ENCODE assay signal across 23 cellular contexts in the genomic region with DNA sequence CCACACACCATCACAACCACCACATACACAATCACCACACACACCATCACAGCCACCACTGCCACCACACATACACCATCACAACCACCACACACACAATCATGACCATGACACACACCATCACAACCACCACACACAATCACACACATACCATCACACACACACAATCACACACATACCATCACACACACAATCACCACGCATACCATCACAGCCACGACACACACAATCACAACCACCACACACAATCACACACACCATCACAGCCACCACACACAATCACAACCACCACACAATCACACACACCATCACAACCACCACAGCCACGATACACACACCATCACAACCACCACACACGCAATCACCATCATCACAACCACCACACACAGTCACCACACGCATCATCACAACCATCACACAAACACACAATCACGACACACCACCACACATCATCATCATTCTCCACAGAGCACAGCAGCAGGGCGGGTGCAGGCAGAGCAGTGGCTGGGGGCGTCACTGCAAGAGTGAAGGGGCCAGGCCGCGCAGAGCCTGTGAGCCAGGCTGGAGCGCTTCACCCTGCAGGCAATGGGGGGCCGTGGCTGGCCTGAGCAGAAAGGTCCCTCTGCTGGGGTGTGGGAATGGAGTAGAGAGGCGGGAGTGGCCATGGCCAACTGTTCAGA. TPM values are rescaled to one million over a fixed set of nuclear protein-coding genes. Genes with fewer than 3 reads are reported as not detected.
A peak's percentile ranks its signal among the peaks of the same experiment; 100 is the strongest.
DNase-seq lines count a peak whose midpoint lies in the region; ATAC-seq, FAIRE-seq and TF ChIP-seq lines count a peak whose summit lies in the region.
"Had no signal": no experiment of that assay in that cellular context is flagged by ENCODE, and none has a peak within 500 bp of the region (broad histone marks: within the 10 kb centered on the region; RNA-seq: fewer than 3 reads in every experiment).

No MANE protein-coding gene starts in this region.

- FAIRE-seq in GM12891 (lab: Jason Lieb, UNC) (peak; percentile 86), HTR-8/SVneo (lab: Jason Lieb, UNC) (peak; percentile 99), K562 (lab: Jason Lieb, UNC) (peak; percentile 92)
- FAIRE-seq: A204.1, H54 had no signal

- H3K14ac ChIP-seq in trophoblast cell (ENCODE audit: low read length) = no peak overlapping the region

- H3K36me3 ChIP-seq in K562 (ENCODE audit: control insufficient read depth, insufficient read depth, low read length) (no peaks in the 10 kb centered on the region; the same call in 2 of the 3 replicates), trophoblast cell (ENCODE audit: control insufficient read depth in 1 of 2, insufficient read depth in 2 of 2, low read length in 2 of 2) (no peaks in the 10 kb centered on the region)

- no peak overlapping the region for H3K9ac ChIP-seq in K562 (ENCODE audit: insufficient read depth in 1 of 2, low read depth in 2 of 2, low read length in 2 of 2)
- no peak overlapping the region for H3K9ac ChIP-seq in trophoblast cell (ENCODE audit: low read length)

- CTCF ChIA-PET in K562 (lab: Yijun Ruan, JAX; ENCODE audit: low intra/inter-chr PET ratio) = interaction anchor here (0.6 kb wide), 1 partner anchor 672 kb away, joined by 3 read pairs; no protein-coding TSS in a partner anchor

- H2BK120ac ChIP-seq in trophoblast cell (ENCODE audit: insufficient read depth, low read length, poor library complexity) = no peak overlapping the region

- H3K4me2 ChIP-seq in K562 (ENCODE audit: insufficient read depth, low read length) = no peak overlapping the region
- no peak overlapping the region for H3K4me2 ChIP-seq in trophoblast cell (ENCODE audit: low read length)

- no peak for TF ChIP-seq CTCF in K562 (IDR thresholded peaks at IDR 0.05 in 2 of 3, conservative IDR thresholded peaks at IDR 0.05 in 1 of 3; ENCODE audit: insufficient read depth in 2 of 3, low read depth in 1 of 3, low read length in 3 of 3)

- H3K4me3 ChIP-seq in K562 (no peak overlapping the region), trophoblast cell (ENCODE audit: low read depth, low read length) (peak overlapping the region; percentile 51)

- no peak overlapping the region for H2BK12ac ChIP-seq in trophoblast cell (ENCODE audit: low read length)

- ATAC-seq in K562 = no peak
- no peak for ATAC-seq in GM18517 (IDR thresholded peaks at IDR 0.05; ENCODE audit: unreplicated experiment)
- no peak for ATAC-seq in GM21576 (IDR thresholded peaks at IDR 0.05; ENCODE audit: unreplicated experiment)
- ATAC-seq: Panc1 had no signal

- H3K4ac ChIP-seq in trophoblast cell (ENCODE audit: low read depth, low read length) = no peak overlapping the region

- H3K79me1 ChIP-seq in trophoblast cell (ENCODE audit: low read length) = no peaks in the 10 kb centered on the region

- H3K27ac ChIP-seq in K562 (ENCODE audit: extremely low read depth, low read depth, low read length) (no peak overlapping the region), trophoblast cell (ENCODE audit: low read depth, low read length) (no peak overlapping the region)

- H3K9me3 ChIP-seq in K562 (replicated peaks; ENCODE audit: control insufficient read depth, insufficient read depth, low read depth, low read length) = 0 out of 2 replicates have a peak, but pooled peaks cover 3% of the 10 kb centered on the region
- peaks cover 8% of the 10 kb centered on the region for H3K9me3 ChIP-seq in trophoblast cell (ENCODE audit: insufficient read depth, low read depth, low read length)

- no peaks in the 10 kb centered on the region for H4K20me1 ChIP-seq in K562 (replicated peaks; ENCODE audit: control insufficient read depth, insufficient read depth, low read length)

- H3K4me1 ChIP-seq in K562 (replicated peaks in 1 of 2; ENCODE audit: control insufficient read depth in 2 of 2, insufficient read depth in 2 of 2, low read length in 2 of 2) = peaks cover 7 to 21% of the 10 kb centered on the region in 2 experiments; a peak in 4 of 5 replicates
- peaks cover 0 to 3% of the 10 kb centered on the region in 2 experiments for H3K4me1 ChIP-seq in trophoblast cell (ENCODE audit: control insufficient read depth in 1 of 2, insufficient read depth in 2 of 2, low read length in 2 of 2)

- H3K27me3 ChIP-seq in K562 (ENCODE audit: control insufficient read depth in 2 of 2, insufficient read depth in 2 of 2, low read length in 2 of 2) (peaks cover 3 to 18% of the 10 kb centered on the region in 2 experiments; a peak in 3 of 5 replicates), trophoblast cell (ENCODE audit: insufficient read depth, low read length) (no peaks in the 10 kb centered on the region)

- TF ChIP-seq RAD21 in K562 (CRISPR knock-in tag; conservative IDR thresholded peaks at IDR 0.05 in 1 of 2, IDR thresholded peaks at IDR 0.05 in 1 of 2) = no peak

- no peak overlapping the region for H4K8ac ChIP-seq in trophoblast cell (ENCODE audit: low read depth, low read length)

- 61% methylated on average over 13 of the region's 13 CpGs for WGBS in K562 (ENCODE audit: insufficient coverage, low coverage, missing lambda C conversion rate)
- WGBS in trophoblast cell (ENCODE audit: extremely low coverage, insufficient coverage, insufficient read length) = 100% methylated on average over 1 of the region's 13 CpGs

- no peak overlapping the region for H2AFZ ChIP-seq in K562 (ENCODE audit: low read depth, low read length)
- H2AFZ ChIP-seq in trophoblast cell (ENCODE audit: insufficient read depth, low read length, poor library complexity) = no peak overlapping the region

- TF ChIP-seq POLR2A in GM12891 (IDR thresholded peaks at IDR 0.05; ENCODE audit: low read depth, low read length) (no peak), K562 (conservative IDR thresholded peaks at IDR 0.05) (no peak)

- H3K79me2 ChIP-seq in K562 (ENCODE audit: control insufficient read depth, insufficient read depth, low read length) (no peaks in the 10 kb centered on the region), trophoblast cell (ENCODE audit: control insufficient read depth, insufficient read depth, low read length, poor library complexity) (no peaks in the 10 kb centered on the region)

- no peak overlapping the region for H2AK5ac ChIP-seq in trophoblast cell (ENCODE audit: low read length)

- no peak overlapping the region for H2BK5ac ChIP-seq in trophoblast cell (ENCODE audit: low read depth, low read length, poor library complexity)

- no peak overlapping the region for H4K91ac ChIP-seq in trophoblast cell (ENCODE audit: low read depth, low read length)

- POLR2A ChIA-PET in K562 (lab: Yijun Ruan, JAX) = no interaction called here

- in situ Hi-C loops in K562 (cut with MboI) = loop anchor here (5.0 kb wide), 1 partner anchor 377 kb away; no protein-coding TSS in a partner anchor

- no TSS peak for BruUV-seq in K562 (replicated peaks; lab: Mats Ljungman, UMichigan)

- peak overlapping the region; percentile 37 for H3K23ac ChIP-seq in trophoblast cell (ENCODE audit: low read length)

- DNase-seq in GM12891 (ENCODE audit: insufficient read length, low spot score) (no peak), HTR-8/SVneo (ENCODE audit: insufficient read length, low spot score) (no peak), K562 (ENCODE audit: extremely low read depth in 1 of 4, low spot score in 3 of 4) (no peak), trophoblast cell (no peak), NK-92 (lab: John Stamatoyannopoulos, UW; ENCODE audit: unreplicated experiment) (no peak)
- DNase-seq: DMS79; Karpas-422; MV-4-11; NCI-H1105 treated with DMSO at 0.1 percent for 48 hours; NCI-H2029 treated with DMSO at 0.1 percent for 48 hours; NCI-H510A treated with DMSO at 0.1 percent for 48 hours; NCI-H748 treated with DMSO at 0.1 percent for 48 hours; NK-92 treated with Interleukin-12 subunit alpha and Interleukin-12 subunit beta, amount 100 ng/mL, for 24 hours; T-helper 1 cell had no signal

- H4K12ac ChIP-seq in trophoblast cell (ENCODE audit: low read depth, low read length) = no peak overlapping the region

- TF ChIP-seq EP300 in K562 (IDR thresholded peaks at IDR 0.05; ENCODE audit: low read length) = no peak

- H3K18ac ChIP-seq in trophoblast cell (ENCODE audit: low read length) = no peak overlapping the region

- intact Hi-C loops in K562 (cut with micrococcal nuclease) = loop anchor here (5.0 to 10.0 kb wide), 4 partner anchors 47 to 545 kb away; a partner anchor contains a TSS

- H3K9me1 ChIP-seq in K562 (ENCODE audit: control insufficient read depth, insufficient read depth, low read length) = no peaks in the 10 kb centered on the region

TF ChIP-seq in GM12891, 5 proteins besides CTCF, POLR2A, EP300 and RAD21 (continues in another document):
- TF ChIP-seq TAF1 (IDR thresholded peaks at IDR 0.05; ENCODE audit: low read depth, low read length) (no peak), PAX5 (IDR thresholded peaks at IDR 0.05; ENCODE audit: insufficient read depth, low read length, severe bottlenecking) (no peak), POU2F2 (IDR thresholded peaks at IDR 0.05; ENCODE audit: low read depth, low read length) (no peak), POLR2AphosphoS5 (IDR thresholded peaks at IDR 0.05; ENCODE audit: low read depth, low read length) (no peak)

TF ChIP-seq in K562, 482 proteins besides CTCF, POLR2A, EP300 and RAD21 (continues in another document):
- TF ChIP-seq TSC22D4 (tag; IDR thresholded peaks at IDR 0.05) (peak; percentile 59; the same call in 1 of the 2 replicates), OTX1 (CRISPR knock-in tag; IDR thresholded peaks at IDR 0.05) (peak; percentile 16; the same call in 1 of the 2 replicates)

RNA-seq across cellular contexts. Expression of a gene that starts 32.6 kb away (rescaled TPM):
- polyA plus RNA-seq in GM12891 (2012; ENCODE audit: low read depth, missing spikeins) = not detected
- 0.14 and 0.21 TPM in 2 replicates for total RNA-seq in K562 (2011; cell fraction: chromatin; rRNA removed; ENCODE audit: low replicate concordance)
- not detected in 2 replicates for total RNA-seq in K562 (2011; cell fraction: nucleolus; rRNA removed)
- total RNA-seq in K562 (2011; cell fraction: nucleoplasm; rRNA removed) = 0.22 TPM in 1 of 2 replicates, not detected in the other
- total RNA-seq in K562 (2014; rRNA removed) (not detected in 2 replicates), K562 (2014; rRNA removed; fragmentation: Illumina TruSeq; extraction: Trizol) (0.06 TPM in 1 of 2 replicates, not detected in the other), K562 (2015; rRNA removed; fragmentation: Illumina TruSeq; extraction: Trizol) (not detected in 2 replicates), K562 (2021) (not detected in 2 replicates)
- polyA plus RNA-seq in K562 (2011; rRNA removed) (not detected in 2 replicates), K562 (2014; fragmentation: Illumina TruSeq; extraction: Trizol) (not detected in 2 replicates), K562 (2014; fragmentation: Nextera tagmentation; extraction: Ambion mirVana) (not detected), K562 (2014; rRNA removed) (0.05 TPM in 1 of 2 replicates, not detected in the other)
- polyA plus RNA-seq in K562 (2011; cell fraction: cytosol; rRNA removed) = 0.03 TPM in 1 of 2 replicates, not detected in the other
- polyA plus RNA-seq in K562 (2011; cell fraction: nucleus; rRNA removed) = not detected in 2 replicates
- not detected in 2 replicates for polyA plus RNA-seq in K562 (2012)
- polyA minus RNA-seq in K562 (2011; rRNA and poly(A)+ RNA removed) = 0.09 TPM in 1 of 2 replicates, not detected in the other
- polyA minus RNA-seq in K562 (2011; cell fraction: cytosol; rRNA and poly(A)+ RNA removed) = not detected in 2 replicates
- not detected in 2 replicates for polyA minus RNA-seq in K562 (2011; cell fraction: nucleus; rRNA and poly(A)+ RNA removed)
- not detected in 2 replicates for polyA plus RNA-seq in trophoblast cell (2013)
- total RNA-seq: B cell, HT1080, M059J had no signal
- polyA plus RNA-seq: IgD-negative memory B cell had no signal
